Comparison of ENCODE assay signal across 24 cellular contexts in genomic region chr15:47434641-47435040, GRCh38.
"Had no signal": no experiment of that assay in that cellular context is flagged by ENCODE, and none has a peak within 500 bp of the region (broad histone marks: within the 10 kb centered on the region; RNA-seq: fewer than 3 reads in every experiment).

No MANE protein-coding gene starts in this region.

- H3K9ac ChIP-seq: neural progenitor cell had no signal

- H3K4me3 ChIP-seq: hepatocyte, neural progenitor cell, pancreas, psoas muscle, right lobe of liver, spleen, stomach, thoracic aorta, transverse colon had no signal

- H3K4me1 Mint-ChIP-seq: central memory CD8-positive, alpha-beta T cell; natural killer cell had no signal

- H3K9me3 Mint-ChIP-seq: mesothelial cell of epicardium, neural progenitor cell had no signal

- H3K79me2 ChIP-seq: hepatocyte had no signal

- H3K4me2 ChIP-seq: hepatocyte, neural progenitor cell had no signal

- H3K4me1 ChIP-seq: neural progenitor cell, pancreas, psoas muscle, right lobe of liver, spleen had no signal

- H3K27me3 Mint-ChIP-seq: central memory CD8-positive, alpha-beta T cell had no signal

- H3K27ac Mint-ChIP-seq: mesothelial cell of epicardium, natural killer cell, neural progenitor cell had no signal

- H3K27ac ChIP-seq: hepatocyte, neural progenitor cell, pancreas, psoas muscle, right lobe of liver, spleen, stomach, thoracic aorta, transverse colon had no signal

- H3K36me3 ChIP-seq: neural progenitor cell, pancreas, right lobe of liver, spleen, stomach, thoracic aorta, transverse colon had no signal

- H2AFZ ChIP-seq: hepatocyte, neural progenitor cell had no signal

- H3K4me3 Mint-ChIP-seq: central memory CD8-positive, alpha-beta T cell; mesothelial cell of epicardium; natural killer cell; neural progenitor cell had no signal

- H3K36me3 Mint-ChIP-seq: mesothelial cell of epicardium, natural killer cell, neural progenitor cell had no signal

- ATAC-seq: esophagus mucosa, left colon, natural killer cell, pancreas, psoas muscle, right lobe of liver had no signal

- H3K27me3 ChIP-seq: hepatocyte, neural progenitor cell, pancreas, right lobe of liver, spleen, stomach, transverse colon had no signal

- DNase-seq: effector memory CD4-positive, alpha-beta T cell; foreskin melanocyte; head of caudate nucleus; left colon; mammary epithelial cell; natural killer cell; occipital lobe; pancreas; psoas muscle; retina; right lobe of liver; spleen; stimulated activated CD4-positive, alpha-beta T cell treated with anti-CD3 and anti-CD28 coated beads, Interleukin-2, amount 100 ng/mL, for 24 hours; stimulated activated CD4-positive, alpha-beta T cell treated with anti-CD3 and anti-CD28 coated beads, Interleukin-4, amount 100 ng/mL, for 4 hours; stimulated activated naive CD4-positive, alpha-beta T cell; stomach; substantia nigra; transverse colon had no signal

- H3K9me3 ChIP-seq: pancreas, psoas muscle, right lobe of liver, spleen, stomach, thoracic aorta, transverse colon had no signal
